In the genomic region with DNA sequence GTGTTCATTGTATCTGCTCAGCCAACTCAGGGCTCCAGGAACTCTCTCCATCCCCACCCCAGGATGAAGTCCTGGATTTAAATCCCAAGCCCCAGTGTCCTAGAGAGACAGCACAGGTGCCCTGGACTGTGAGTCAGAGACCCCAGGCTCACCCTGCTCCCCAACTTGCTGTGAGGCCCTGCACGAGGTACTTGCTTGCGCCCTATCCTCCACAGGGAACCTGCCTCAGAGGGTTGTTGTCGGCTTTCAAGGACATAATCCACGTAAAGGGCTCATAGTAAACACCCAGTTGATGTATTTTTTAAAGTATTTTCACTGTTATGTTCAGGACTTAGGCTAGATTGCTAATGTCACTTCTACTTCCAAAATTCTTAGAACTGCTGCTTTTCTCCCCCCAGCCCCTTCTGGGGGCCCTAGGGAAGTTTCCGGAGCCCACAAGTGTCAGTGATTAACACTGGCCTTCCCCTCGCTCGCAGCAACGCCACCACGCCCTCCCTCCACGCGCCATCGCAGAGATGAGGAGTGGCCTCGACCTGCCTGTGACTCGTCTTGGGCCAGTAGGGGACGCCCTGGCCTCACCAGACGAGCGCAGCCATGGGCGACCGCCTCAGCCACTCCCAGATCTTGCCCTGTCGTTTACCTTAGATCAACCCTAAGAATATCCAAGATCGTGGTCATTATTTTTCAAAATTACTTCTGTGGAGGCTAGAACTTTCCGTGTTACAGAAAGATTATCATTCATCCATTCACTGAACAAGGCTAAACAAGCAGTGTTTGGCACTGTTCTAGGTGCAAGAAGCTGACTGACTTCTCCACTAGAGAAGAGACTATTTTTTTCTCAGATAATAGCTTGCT, we compare ENCODE assay signal across 8 cellular contexts.
A peak's percentile ranks its signal among the peaks of the same experiment; 100 is the strongest.
DNase-seq lines count a peak whose midpoint lies in the region; ATAC-seq and TF ChIP-seq lines count a peak whose summit lies in the region.

No MANE protein-coding gene starts in this region.

- peak; percentile 64 for DNase-seq in NCI-H1436 (lab: John Stamatoyannopoulos, UW)
- DNase-seq in NCI-H1436 treated with DMSO at 0.1 percent for 48 hours (lab: John Stamatoyannopoulos, UW) = no peak
- DNase-seq in NCI-H146 (lab: John Stamatoyannopoulos, UW) = peak; percentile 72
- DNase-seq in T-helper 9 cell = peak; percentile 67
- no peak for DNase-seq in astrocyte of the cerebellum (ENCODE audit: low read depth)

- peak; percentile 73 for ATAC-seq in HG02870 (IDR thresholded peaks at IDR 0.05; ENCODE audit: unreplicated experiment)

- in situ Hi-C loops in astrocyte of the cerebellum (cut with HindIII; ENCODE audit: low sequenced_read_pairs) = loop anchor here (5.0 kb wide), 3 partner anchors 57 to 227 kb away; no protein-coding TSS in a partner anchor

- no peaks in the 10 kb centered on the region for H3K9me3 ChIP-seq in iPS-18c (ENCODE audit: control insufficient read depth, insufficient read depth, low read length)

- H3K4me3 ChIP-seq in astrocyte of the cerebellum (ENCODE audit: low read depth, low read length) = peak overlapping the region; percentile 6
- H3K4me3 ChIP-seq in iPS-18c (ENCODE audit: insufficient read depth, low read depth, low read length) = peak overlapping the region; percentile 10; the same call in 1 of the 2 replicates
- H3K4me3 ChIP-seq in skin epidermis = no peak overlapping the region

- H3K27ac ChIP-seq in skin epidermis = peak overlapping the region in 13 of 21 experiments; percentile 1 to 91 (median 38)

- TF ChIP-seq CTCF in astrocyte of the cerebellum (IDR thresholded peaks at IDR 0.05; ENCODE audit: low read depth, low read length, missing control alignments) = peak; percentile 87

Comparison
In these comparisons a context has a peak if more than half of its experiments do, and no peak if none do; other contexts are left out.
1. DNase-seq: peak in NCI-H1436 (single experiment), NCI-H146 (single experiment) and T-helper 9 cell (single experiment); none in NCI-H1436 treated with DMSO at 0.1 percent for 48 hours (single experiment) and astrocyte of the cerebellum (single experiment).
2. H3K4me3 ChIP-seq: peak in astrocyte of the cerebellum (single experiment) and iPS-18c (single experiment); none in skin epidermis (0 of 7).